8 cellular contexts compared by ENCODE assay signal in genomic region chr14:77707355-77707723, GRCh38. TPM values are rescaled to one million over a fixed set of nuclear protein-coding genes. Genes with fewer than 3 reads are reported as not detected.
A peak's percentile ranks its signal among the peaks of the same experiment; 100 is the strongest.
DNase-seq lines count a peak whose midpoint lies in the region; ATAC-seq and TF ChIP-seq lines count a peak whose summit lies in the region.

No MANE protein-coding gene starts in this region.

- peaks cover 23% of the 10 kb centered on the region for H3K4me1 Mint-ChIP-seq in memory B cell

- H3K36me3 ChIP-seq in SJSA1 = peaks cover 47% of the 10 kb centered on the region
- peaks cover 44% of the 10 kb centered on the region for H3K36me3 ChIP-seq in effector memory CD4-positive, alpha-beta T cell (ENCODE audit: control insufficient read depth, insufficient read depth, low read length)
- peaks cover 29 to 55% (median 42%) of the 10 kb centered on the region in 3 donors for H3K36me3 ChIP-seq in tibial artery

- H3K27ac ChIP-seq in SJSA1 = no peak overlapping the region
- peak overlapping the region; percentile 76 for H3K27ac ChIP-seq in effector memory CD4-positive, alpha-beta T cell (ENCODE audit: insufficient read depth, low read length, poor library complexity, severe bottlenecking)
- H3K27ac ChIP-seq in tibial artery = peak overlapping the region; percentile 55 to 73

- no peaks in the 10 kb centered on the region for H3K9me3 Mint-ChIP-seq in memory B cell

- peak overlapping the region; percentile 92 for H3K4me3 Mint-ChIP-seq in memory B cell

- ATAC-seq in GM21360 (IDR thresholded peaks at IDR 0.05; ENCODE audit: unreplicated experiment) (peak; percentile 25), memory B cell (ENCODE audit: low read depth) (peak; percentile 19)

- intact Hi-C loops in tibial artery (cut with DNase I; ENCODE audit: low total_unique reads) = loop anchor here (5.0 kb wide), 2 partner anchors 45 to 250 kb away; partner anchors contain the start of genes AHSA1 and VIPAS39

- peak overlapping the region; percentile 94 for H3K27ac Mint-ChIP-seq in memory B cell

- no peaks in the 10 kb centered on the region for H3K9me3 ChIP-seq in SJSA1 (replicated peaks)
- H3K9me3 ChIP-seq in effector memory CD4-positive, alpha-beta T cell (ENCODE audit: control insufficient read depth, low read length) = no peaks in the 10 kb centered on the region
- H3K9me3 ChIP-seq in tibial artery = no peaks in the 10 kb centered on the region

- no peaks in the 10 kb centered on the region for H3K27me3 Mint-ChIP-seq in memory B cell

- TF ChIP-seq CTCF in tibial artery (IDR thresholded peaks at IDR 0.05) = no peak

- H3K4me3 ChIP-seq in SJSA1 = peak overlapping the region; percentile 72
- peak overlapping the region; percentile 96 for H3K4me3 ChIP-seq in effector memory CD4-positive, alpha-beta T cell (ENCODE audit: insufficient read depth, low read depth, low read length, poor library complexity, severe bottlenecking)
- peak overlapping the region; percentile 61 to 71 for H3K4me3 ChIP-seq in tibial artery

- DNase-seq in NCI-H748 (lab: John Stamatoyannopoulos, UW; ENCODE audit: unreplicated experiment) (peak; percentile 39), NCI-H748 treated with DMSO at 0.1 percent for 48 hours (lab: John Stamatoyannopoulos, UW) (no peak), HK-2 (ENCODE audit: unreplicated experiment) (peak; percentile 27), SJSA1 (ENCODE audit: low read depth in 1 of 2, low spot score in 2 of 2) (peak in 1 of 2 experiments; percentile 42), memory B cell (ENCODE audit: low spot score in 2 of 2) (peak in 1 of 2 donors; percentile 2), tibial artery (no peak)
- no peak for DNase-seq in effector memory CD4-positive, alpha-beta T cell

- H3K27me3 ChIP-seq in SJSA1 (replicated peaks) (no peaks in the 10 kb centered on the region), tibial artery (no peaks in the 10 kb centered on the region)
- H3K27me3 ChIP-seq in effector memory CD4-positive, alpha-beta T cell (replicated peaks; ENCODE audit: control insufficient read depth, insufficient read depth, low read length, poor library complexity, severe bottlenecking) = no peaks in the 10 kb centered on the region

- H3K4me1 ChIP-seq in SJSA1 (replicated peaks) (peaks cover 14% of the 10 kb centered on the region), tibial artery (peaks cover 0 to 34% (median 26%) of the 10 kb centered on the region in 4 donors)
- H3K4me1 ChIP-seq in effector memory CD4-positive, alpha-beta T cell (ENCODE audit: control insufficient read depth, insufficient read depth, low read length, poor library complexity, severe bottlenecking) = peaks cover 20% of the 10 kb centered on the region

- H3K36me3 Mint-ChIP-seq in memory B cell = peaks cover 11% of the 10 kb centered on the region

RNA-seq across cellular contexts. Expression of gene ALKBH1, which starts 0.5 kb away (rescaled TPM):
- 13.7 and 14.4 TPM in 2 replicates for total RNA-seq in SJSA1 (2014; rRNA removed; shearing (Covaris generic))

RNA-seq across cellular contexts. Expression of gene SLIRP, which starts 0.6 kb away (rescaled TPM):
- total RNA-seq in SJSA1 (2014; rRNA removed; shearing (Covaris generic)) = 304 and 538 TPM in 2 replicates

RNA-seq across cellular contexts. Expression of gene SNW1, which starts 53.6 kb away (rescaled TPM):
- total RNA-seq in SJSA1 (2014; rRNA removed; shearing (Covaris generic)) = 77.0 and 84.4 TPM in 2 replicates

Comparison
In these comparisons a context has a peak if more than half of its experiments do, and no peak if none do; other contexts are left out.
1. DNase-seq: peak in NCI-H748 (single experiment) and HK-2 (single experiment); none in NCI-H748 treated with DMSO at 0.1 percent for 48 hours (single experiment), effector memory CD4-positive, alpha-beta T cell (0 of 3) and tibial artery (0 of 2).
2. Peak in every context shown above with its lines, with median percentiles within 50 percentile points of each other: H3K4me3 ChIP-seq.